ENCODE assay signal across 8 cellular contexts in genomic region chr16:29961479-29962343, GRCh38. TPM values are rescaled to one million over a fixed set of nuclear protein-coding genes. Genes with fewer than 3 reads are reported as not detected.
DNase-seq lines count a peak whose midpoint lies in the region; ATAC-seq and TF ChIP-seq lines count a peak whose summit lies in the region.

Gene TMEM219, plus strand, starts transcription at chr16:29962079. Its CDS starts 1,065 bp downstream, at chr16:29963144.

- H3K9me3 ChIP-seq in ovary, result no peaks in the 10 kb centered on the region
- no peaks in the 10 kb centered on the region for H3K9me3 ChIP-seq in thymus (ENCODE audit: control insufficient read depth)

- DNase-seq in GM03348 (ENCODE audit: low spot score), result peak; percentile 99
- peak; percentile 100 for DNase-seq in HEK293T (ENCODE audit: extremely low spot score)
- peak; percentile 88 for DNase-seq in NB4 (ENCODE audit: low read depth)
- DNase-seq in SKM-1 (lab: John Stamatoyannopoulos, UW; ENCODE audit: unreplicated experiment), result peak; percentile 69
- peak; percentile 94 to 97 for DNase-seq in activated naive CD4-positive, alpha-beta T cell treated with anti-CD3 and anti-CD28 coated beads, Interleukin-2, amount 50 U/mL, for 72 hours (ENCODE audit: low spot score in 2 of 2)
- peak; percentile 91 for DNase-seq in glutamatergic neuron
- peak; percentile 89 to 96 (median 91) for DNase-seq in ovary

- no peaks in the 10 kb centered on the region for H3K27me3 ChIP-seq in ovary
- no peaks in the 10 kb centered on the region for H3K27me3 ChIP-seq in thymus (ENCODE audit: control insufficient read depth, insufficient read depth)

- H3K4me3 ChIP-seq in NB4 (ENCODE audit: low read depth, low read length) (peak within 1 kb of the TSS; percentile 73), ovary (peak within 1 kb of the TSS; percentile 68), thymus (ENCODE audit: low read length) (peak within 1 kb of the TSS; percentile 48)

- intact Hi-C loops in ovary (cut with DNase I), result loop anchor here in 1 of 4 donors (2.0 kb wide), 1 partner anchor 35 kb away; the partner anchor contains the start of gene KCTD13

- no peaks in the 10 kb centered on the region for H3K36me3 Mint-ChIP-seq in activated naive CD4-positive, alpha-beta T cell treated with anti-CD3 and anti-CD28 coated beads, Interleukin-2, amount 50 U/mL, for 72 hours
- peaks cover 4% of the 10 kb centered on the region for H3K36me3 Mint-ChIP-seq in glutamatergic neuron (ENCODE audit: unreplicated experiment)

- no peak for TF ChIP-seq EP300 in ovary (IDR thresholded peaks at IDR 0.05)

- POLR2A ChIA-PET in HEK293T (lab: Yijun Ruan, JAX), result interaction anchor here (0.6 to 4.4 kb wide), 23 partner anchors 11 to 154 kb away, joined by 3 to 102 read pairs (median 5); partner anchors contain the start of genes ALDOA, ASPHD1, C16orf92 and DOC2A

- H3K36me3 ChIP-seq in ovary (no peaks in the 10 kb centered on the region), thymus (ENCODE audit: control insufficient read depth, insufficient read depth) (peaks cover 4% of the 10 kb centered on the region)

- TF ChIP-seq CTCF in NB4 (IDR thresholded peaks at IDR 0.05; ENCODE audit: low read depth, low read length) (peak; percentile 15), glutamatergic neuron (IDR thresholded peaks at IDR 0.05; ENCODE audit: partially characterized antibody, unreplicated experiment) (peak; percentile 64), ovary (IDR thresholded peaks at IDR 0.05) (peak; percentile 28 to 94 (median 84))

- CTCF ChIA-PET in HEK293T (lab: Yijun Ruan, JAX), result interaction anchor here (0.6 to 2.3 kb wide), 8 partner anchors 11 to 568 kb away, joined by 3 to 14 read pairs (median 4); partner anchors contain the start of genes KCTD13, SEZ6L2 and TAOK2

- no peaks in the 10 kb centered on the region for H3K9me3 Mint-ChIP-seq in activated naive CD4-positive, alpha-beta T cell treated with anti-CD3 and anti-CD28 coated beads, Interleukin-2, amount 50 U/mL, for 72 hours
- peaks cover 6% of the 10 kb centered on the region for H3K9me3 Mint-ChIP-seq in glutamatergic neuron (ENCODE audit: unreplicated experiment)

- H3K27ac Mint-ChIP-seq in activated naive CD4-positive, alpha-beta T cell treated with anti-CD3 and anti-CD28 coated beads, Interleukin-2, amount 50 U/mL, for 72 hours, result peak within 1 kb of the TSS; percentile 82 to 85
- H3K27ac Mint-ChIP-seq in glutamatergic neuron (ENCODE audit: unreplicated experiment), result peak within 1 kb of the TSS; percentile 62

- H3K4me1 ChIP-seq in ovary (ENCODE audit: insufficient read depth), result peaks cover 3% of the 10 kb centered on the region
- peaks cover 12% of the 10 kb centered on the region for H3K4me1 ChIP-seq in thymus (ENCODE audit: control insufficient read depth, insufficient read depth, low read length)

- peak within 1 kb of the TSS; percentile 95 for H3K4me3 Mint-ChIP-seq in glutamatergic neuron (ENCODE audit: unreplicated experiment)

- H3K4me1 Mint-ChIP-seq in glutamatergic neuron (ENCODE audit: low read depth, unreplicated experiment), result no peaks in the 10 kb centered on the region

- peaks cover 2% of the 10 kb centered on the region for H3K27me3 Mint-ChIP-seq in glutamatergic neuron (ENCODE audit: unreplicated experiment)

- H3K27ac ChIP-seq in ovary, result peak within 1 kb of the TSS; percentile 75 to 84
- peak within 1 kb of the TSS; percentile 81 for H3K27ac ChIP-seq in thymus (ENCODE audit: low read depth)

- peak; percentile 92 to 93 for ATAC-seq in activated naive CD4-positive, alpha-beta T cell treated with anti-CD3 and anti-CD28 coated beads, Interleukin-2, amount 50 U/mL, for 72 hours

- TF ChIP-seq POLR2A in NB4 (IDR thresholded peaks at IDR 0.05; ENCODE audit: extremely low read depth, insufficient read length) (peak; percentile 80), ovary (IDR thresholded peaks at IDR 0.05) (peak; percentile 59)

- WGBS in ovary, 3 donors, result 0% methylated on average over 52 to 75 of the region's 75 CpGs
- under 1% methylated on average over 75 of the region's 75 CpGs for WGBS in thymus

TF ChIP-seq in HEK293T, 16 proteins besides CTCF, POLR2A, EP300 and RAD21:
- TF ChIP-seq PKNOX1 (IDR thresholded peaks at IDR 0.05) (no peak), ELF4 (IDR thresholded peaks at IDR 0.05) (no peak), SUZ12 (IDR thresholded peaks at IDR 0.05) (no peak), BHLHE40 (IDR thresholded peaks at IDR 0.05; ENCODE audit: borderline replicate concordance) (peak; percentile 62; the same call in 1 of the 2 replicates), ARNT (IDR thresholded peaks at IDR 0.05) (no peak), TARDBP (IDR thresholded peaks at IDR 0.05) (peak; percentile 68; the same call in 1 of the 2 replicates), FOXK2 (IDR thresholded peaks at IDR 0.05) (no peak), LEF1 (IDR thresholded peaks at IDR 0.05; ENCODE audit: borderline replicate concordance) (no peak), NFRKB (IDR thresholded peaks at IDR 0.05) (no peak), SP1 (IDR thresholded peaks at IDR 0.05) (no peak), CTBP1 (IDR thresholded peaks at IDR 0.05; ENCODE audit: borderline replicate concordance) (no peak), ZNF384 (IDR thresholded peaks at IDR 0.05) (no peak), HDGF (IDR thresholded peaks at IDR 0.05; ENCODE audit: borderline replicate concordance) (0 out of 2 replicates have a peak, but pooled peaks have one; percentile 43), L3MBTL2 (conservative IDR thresholded peaks at IDR 0.05) (peak; percentile 88), FOXA1 (IDR thresholded peaks at IDR 0.05) (no peak), FOXM1 (IDR thresholded peaks at IDR 0.05; ENCODE audit: borderline replicate concordance) (peak; percentile 54; the same call in 1 of the 2 replicates)
TF ChIP-seq in HEK293T: peak in this region for 5.

RNA-seq across cellular contexts. Expression of gene TMEM219, which starts in this region (rescaled TPM):
- 10 to 100 TPM; 52.5 to 63.8 TPM for total RNA-seq in activated naive CD4-positive, alpha-beta T cell treated with anti-CD3 and anti-CD28 coated beads, Interleukin-2, amount 50 U/mL, for 72 hours
- total RNA-seq in glutamatergic neuron (ENCODE audit: unreplicated experiment) (88.0 TPM), ovary (100 to 1,000 TPM in 3 of 7 donors, 10 to 100 TPM in 4; 81.3 to 143 (median 87.4) TPM)
- polyA plus RNA-seq in ovary (100 to 1,000 TPM in 1 of 2 donors, 10 to 100 TPM in 1; 84.1 to 124 TPM), thymus (155 TPM)

Comparison
In these comparisons a context has a peak if more than half of its experiments do, and no peak if none do; other contexts are left out.
1. Peak in every context shown above with its lines: DNase-seq, ATAC-seq, H3K4me3 ChIP-seq and H3K27ac ChIP-seq.
2. CTCF ChIP-seq: peak in every context shown above with its lines; median percentile 84 in ovary; 64 in glutamatergic neuron; 15 in NB4.